8 cellular contexts compared by ENCODE assay signal in genomic region chr2:71068218-71069035, GRCh38. TPM values are rescaled to one million over a fixed set of nuclear protein-coding genes. Genes with fewer than 3 reads are reported as not detected.
A peak's percentile ranks its signal among the peaks of the same experiment; 100 is the strongest.
DNase-seq lines count a peak whose midpoint lies in the region; ATAC-seq and TF ChIP-seq lines count a peak whose summit lies in the region.

NAGK (plus strand) TSS chr2:71068648; CDS start chr2:71068684, 36 bp downstream.

- TF ChIP-seq CTCF in BE2C (IDR thresholded peaks at IDR 0.05; ENCODE audit: low read depth, low read length) (no peak), chondrocyte (IDR thresholded peaks at IDR 0.05) (no peak)

- ATAC-seq in HG03457 (IDR thresholded peaks at IDR 0.05; ENCODE audit: unreplicated experiment), result peak; percentile 42
- peak; percentile 81 for ATAC-seq in activated CD4-positive, alpha-beta T cell treated with anti-CD3 and anti-CD28 coated beads for 36 hours

- POLR2A ChIA-PET in activated CD4-positive, alpha-beta T cell treated with anti-CD3 and anti-CD28 coated beads for 36 hours (lab: Charles Lee), result interaction anchor here (0.6 to 1.1 kb wide), 5 partner anchors 55 to 266 kb away, joined by 3 to 4 read pairs (median 3); no protein-coding TSS in a partner anchor

- H3K4me3 ChIP-seq in BE2C (ENCODE audit: low read depth, low read length), result peak within 1 kb of the TSS; percentile 70

- H3K9me3 Mint-ChIP-seq in activated CD4-positive, alpha-beta T cell treated with anti-CD3 and anti-CD28 coated beads for 36 hours (ENCODE audit: low read depth), result no peaks in the 10 kb centered on the region
- no peaks in the 10 kb centered on the region for H3K9me3 Mint-ChIP-seq in chondrocyte (ENCODE audit: low read depth)

- H3K36me3 Mint-ChIP-seq in activated CD4-positive, alpha-beta T cell treated with anti-CD3 and anti-CD28 coated beads for 36 hours (ENCODE audit: low read depth), result peaks cover 12% of the 10 kb centered on the region
- H3K36me3 Mint-ChIP-seq in chondrocyte (ENCODE audit: low read depth), result peaks cover 11% of the 10 kb centered on the region

- H3K27ac Mint-ChIP-seq in activated CD4-positive, alpha-beta T cell treated with anti-CD3 and anti-CD28 coated beads for 36 hours, result peak within 1 kb of the TSS; percentile 97
- peak within 1 kb of the TSS; percentile 98 for H3K27ac Mint-ChIP-seq in chondrocyte (ENCODE audit: unreplicated experiment)

- H3K4me1 ChIP-seq in BE2C, result no peaks in the 10 kb centered on the region

- no peaks in the 10 kb centered on the region for H3K9me3 ChIP-seq in BE2C

- no peaks in the 10 kb centered on the region for H3K36me3 ChIP-seq in BE2C

- peak within 1 kb of the TSS; percentile 98 for H3K4me3 Mint-ChIP-seq in activated CD4-positive, alpha-beta T cell treated with anti-CD3 and anti-CD28 coated beads for 36 hours
- H3K4me3 Mint-ChIP-seq in chondrocyte (ENCODE audit: unreplicated experiment), result peak within 1 kb of the TSS; percentile 94

- H3K27me3 Mint-ChIP-seq in activated CD4-positive, alpha-beta T cell treated with anti-CD3 and anti-CD28 coated beads for 36 hours, result no peaks in the 10 kb centered on the region
- peaks cover 4% of the 10 kb centered on the region for H3K27me3 Mint-ChIP-seq in chondrocyte (ENCODE audit: low read depth)

- no peaks in the 10 kb centered on the region for H3K27me3 ChIP-seq in BE2C

- peak; percentile 89 for DNase-seq in BE2C
- DNase-seq in GM19240 (ENCODE audit: insufficient read length, low spot score), result peak; percentile 83
- DNase-seq in NCI-H524 (lab: John Stamatoyannopoulos, UW), result peak; percentile 89 to 92
- DNase-seq in activated CD4-positive, alpha-beta T cell treated with anti-CD3 and anti-CD28 coated beads for 36 hours, result peak; percentile 98
- DNase-seq in chondrocyte (ENCODE audit: low spot score), result peak; percentile 98
- peak; percentile 94 for DNase-seq in kidney glomerular epithelial cell (lab: John Stamatoyannopoulos, UW)
- peak; percentile 93 to 94 for DNase-seq in stimulated activated CD4-positive, alpha-beta T cell treated with anti-CD3 and anti-CD28 coated beads, Interleukin-15, amount 100 ng/mL, for 48 hours (ENCODE audit: low read depth in 2 of 2)

- CTCF ChIA-PET in activated CD4-positive, alpha-beta T cell treated with anti-CD3 and anti-CD28 coated beads for 36 hours (lab: Charles Lee), result interaction anchor here (0.6 to 2.4 kb wide), 8 partner anchors 14 to 775 kb away, joined by 3 to 20 read pairs (median 3); partner anchors contain the start of genes MCEE, MPHOSPH10 and SNRPG

- intact Hi-C loops in activated CD4-positive, alpha-beta T cell treated with anti-CD3 and anti-CD28 coated beads for 36 hours (cut with DNase I, micrococcal nuclease), result loop anchor here (1.0 to 5.0 kb wide), 10 partner anchors 43 to 776 kb away; partner anchors contain the start of genes MCEE (in 2 of the 2), MPHOSPH10 (in 2 of the 2), PAIP2B (in 2 of the 2) and TEX261 (in 2 of the 2)

- H3K4me1 Mint-ChIP-seq in activated CD4-positive, alpha-beta T cell treated with anti-CD3 and anti-CD28 coated beads for 36 hours, result peaks cover 53% of the 10 kb centered on the region
- peaks cover 35% of the 10 kb centered on the region for H3K4me1 Mint-ChIP-seq in chondrocyte (ENCODE audit: low read depth)

RNA-seq across cellular contexts. Expression of gene NAGK, which starts in this region (rescaled TPM):
- 24.8 TPM for polyA plus RNA-seq in BE2C (2012; ENCODE audit: insufficient read depth, insufficient read length, low read depth)
- total RNA-seq in activated CD4-positive, alpha-beta T cell treated with anti-CD3 and anti-CD28 coated beads for 36 hours, result 10 to 100 TPM; 39.7 to 40.6 TPM
- total RNA-seq in chondrocyte, result 166 to 185 TPM (median 177 TPM) in 3 replicates

Comparison
In these comparisons a context has a peak if more than half of its experiments do, and no peak if none do; other contexts are left out.
1. Peak in every context shown above with its lines: DNase-seq, ATAC-seq and H3K4me3 ChIP-seq.